8 cellular contexts compared by ENCODE assay signal in genomic region chr2:61623747-61624146, GRCh38.
"Had no signal": no experiment of that assay in that cellular context is flagged by ENCODE, and none has a peak within 500 bp of the region (broad histone marks: within the 10 kb centered on the region; RNA-seq: fewer than 3 reads in every experiment).

No MANE protein-coding gene starts in this region.

- DNase-seq: GM23248, GOT3, H7, H9, HCEC 1CT, HFFc6 had no signal

- ATAC-seq: GM23338, HCT116 had no signal

- H3K27ac Mint-ChIP-seq: GM23338, H9, HFFc6 had no signal

- H3K9me3 Mint-ChIP-seq: GM23338, H9, HFFc6 had no signal

- H3K4me3 Mint-ChIP-seq: GM23338, H9, HFFc6 had no signal

- H3K4me1 Mint-ChIP-seq: GM23338 had no signal
